ENCODE assay signal across 26 cellular contexts in the genomic region with DNA sequence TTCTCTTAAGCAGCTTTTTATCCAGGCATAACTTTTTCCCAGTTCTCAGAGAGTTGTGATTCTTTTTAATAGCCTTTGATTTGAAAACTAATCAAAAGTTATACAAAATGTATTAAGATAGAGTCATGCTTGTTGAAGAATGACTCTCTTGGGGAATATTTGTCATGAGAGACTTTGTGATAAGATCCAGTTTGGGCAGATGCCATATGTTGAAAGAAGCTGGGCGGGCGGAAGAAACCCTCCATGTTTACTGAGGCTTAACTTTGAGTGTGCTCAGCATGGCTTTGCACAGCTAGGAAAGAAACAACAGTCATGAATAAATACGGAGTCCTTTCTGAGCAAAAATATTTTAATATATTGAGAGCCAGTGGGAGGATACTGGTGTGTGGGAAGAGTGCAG. TPM values are rescaled to one million over a fixed set of nuclear protein-coding genes. Genes with fewer than 3 reads are reported as not detected.
A peak's percentile ranks its signal among the peaks of the same experiment; 100 is the strongest.
DNase-seq lines count a peak whose midpoint lies in the region; ATAC-seq, FAIRE-seq and TF ChIP-seq lines count a peak whose summit lies in the region.
"Had no signal": no experiment of that assay in that cellular context is flagged by ENCODE, and none has a peak within 500 bp of the region (broad histone marks: within the 10 kb centered on the region; RNA-seq: fewer than 3 reads in every experiment).

No MANE protein-coding gene starts in this region.

- H3K4me3 Mint-ChIP-seq in activated naive CD8-positive, alpha-beta T cell treated with anti-CD3 and anti-CD28 coated beads for 36 hours, result no peak overlapping the region
- H3K4me3 Mint-ChIP-seq: activated T-cell treated with anti-CD3 and anti-CD28 coated beads, Interleukin-2, amount 50 U/mL, for 72 hours; CD8-positive, alpha-beta T cell; effector memory CD8-positive, alpha-beta T cell had no signal

- peaks cover 5% of the 10 kb centered on the region for H3K27me3 Mint-ChIP-seq in activated naive CD8-positive, alpha-beta T cell treated with anti-CD3 and anti-CD28 coated beads for 36 hours
- H3K27me3 Mint-ChIP-seq: effector memory CD8-positive, alpha-beta T cell had no signal

- no peaks in the 10 kb centered on the region for H3K4me1 Mint-ChIP-seq in activated naive CD8-positive, alpha-beta T cell treated with anti-CD3 and anti-CD28 coated beads for 36 hours

- intact Hi-C loops in adrenal gland (cut with DNase I), result no loop called here
- intact Hi-C loops in kidney (cut with DNase I), result no loop called here
- intact Hi-C loops in thyroid gland (cut with DNase I), result no loop called here

- 29 to 56% (median 44%) methylated on average over 3 of the region's 3 CpGs for WGBS in adrenal gland, 4 donors
- WGBS in thyroid gland, 2 donors, result 7 to 22% methylated on average over 3 of the region's 3 CpGs

- H3K9ac ChIP-seq in kidney (ENCODE audit: low read length in 2 of 2), result no peak overlapping the region

- peaks cover 1% of the 10 kb centered on the region for H3K9me3 Mint-ChIP-seq in activated naive CD8-positive, alpha-beta T cell treated with anti-CD3 and anti-CD28 coated beads for 36 hours
- H3K9me3 Mint-ChIP-seq: CD8-positive, alpha-beta T cell; effector memory CD8-positive, alpha-beta T cell had no signal

- H3K36me3 Mint-ChIP-seq in activated naive CD8-positive, alpha-beta T cell treated with anti-CD3 and anti-CD28 coated beads for 36 hours, result no peaks in the 10 kb centered on the region
- H3K36me3 Mint-ChIP-seq: CD8-positive, alpha-beta T cell had no signal

- no peak for ATAC-seq in GM21423 (IDR thresholded peaks at IDR 0.05; ENCODE audit: unreplicated experiment)
- ATAC-seq: activated T-cell treated with anti-CD3 and anti-CD28 coated beads, Interleukin-2, amount 50 U/mL, for 72 hours; CD8-positive, alpha-beta T cell; effector memory CD8-positive, alpha-beta T cell had no signal

- peak; percentile 19 for DNase-seq in DMS53 treated with DMSO at 0.1 percent for 48 hours (lab: John Stamatoyannopoulos, UW; ENCODE audit: unreplicated experiment)
- peak in 5 of 7 donors; percentile 17 to 54 (median 29) for DNase-seq in adrenal gland
- peak; percentile 35 for DNase-seq in kidney
- DNase-seq in thyroid gland, result peak; percentile 56 to 60
- no peak for DNase-seq in activated naive CD8-positive, alpha-beta T cell treated with anti-CD3 and anti-CD28 coated beads for 36 hours
- no peak for DNase-seq in NCI-H2227 treated with DMSO at 0.1 percent for 48 hours (lab: John Stamatoyannopoulos, UW)
- DNase-seq: activated naive CD4-positive, alpha-beta T cell treated with anti-CD3 and anti-CD28 coated beads, Interleukin-2, amount 50 U/mL, for 16 hours; activated T-cell treated with anti-CD3 and anti-CD28 coated beads, Interleukin-2, amount 50 U/mL, for 72 hours; AML-193; aorta; CD8-positive, alpha-beta T cell; DMS79 treated with DMSO at 0.1 percent for 48 hours; effector memory CD8-positive, alpha-beta T cell; KG1; NCI-H774; nucleus accumbens; PC-9; SHP77 treated with DMSO at 0.1 percent for 48 hours; stimulated activated CD4-positive, alpha-beta T cell treated with anti-CD3 and anti-CD28 coated beads, Interleukin-15, amount 100 ng/mL, for 24 hours; stimulated activated CD8-positive, alpha-beta memory T cell treated with anti-CD3 and anti-CD28 coated beads, Interleukin-4, amount 100 ng/mL, for 48 hours; T-helper 1 cell had no signal

- no peak for TF ChIP-seq CTCF in adrenal gland (IDR thresholded peaks at IDR 0.05)
- no peak for TF ChIP-seq CTCF in kidney (IDR thresholded peaks at IDR 0.05; ENCODE audit: borderline replicate concordance, extremely low read depth, insufficient read depth)
- no peak for TF ChIP-seq CTCF in thyroid gland (IDR thresholded peaks at IDR 0.05)

- TF ChIP-seq POLR2A in adrenal gland (IDR thresholded peaks at IDR 0.05) (no peak), thyroid gland (IDR thresholded peaks at IDR 0.05) (no peak)

- H3K4me3 ChIP-seq in adrenal gland (no peak overlapping the region), kidney (ENCODE audit: low read length in 2 of 2) (no peak overlapping the region), thyroid gland (replicated peaks in 1 of 3) (no peak overlapping the region)
- H3K4me3 ChIP-seq: esophagus muscularis mucosa, PC-9 had no signal

- no peaks in the 10 kb centered on the region for H3K27me3 ChIP-seq in adrenal gland
- H3K27me3 ChIP-seq in thyroid gland, result no peaks in the 10 kb centered on the region
- H3K27me3 ChIP-seq: esophagus muscularis mucosa had no signal

- FAIRE-seq in kidney (lab: Jason Lieb, UNC), result peak; percentile 29
- FAIRE-seq: GM12891, TTC549 had no signal

- H3K27ac ChIP-seq in adrenal gland (peak overlapping the region in 1 of 5 donors; percentile 13), kidney (ENCODE audit: low read depth in 2 of 2, low read length in 2 of 2) (no peak overlapping the region), thyroid gland (peak overlapping the region in 2 of 3 donors; percentile 26 to 47)
- H3K27ac ChIP-seq: esophagus muscularis mucosa, PC-9 had no signal

- no peaks in the 10 kb centered on the region for H3K36me3 ChIP-seq in adrenal gland (replicated peaks in 1 of 2)
- H3K36me3 ChIP-seq in kidney (ENCODE audit: control insufficient read depth in 1 of 2, insufficient read depth in 2 of 2, low read length in 2 of 2), result no peaks in the 10 kb centered on the region
- no peaks in the 10 kb centered on the region for H3K36me3 ChIP-seq in thyroid gland
- H3K36me3 ChIP-seq: esophagus muscularis mucosa had no signal

- H3K4me1 ChIP-seq in adrenal gland (replicated peaks in 1 of 2), result peaks cover 0 to 6% of the 10 kb centered on the region in 2 donors
- no peaks in the 10 kb centered on the region for H3K4me1 ChIP-seq in kidney (ENCODE audit: control insufficient read depth in 1 of 2, insufficient read depth in 1 of 2, low read depth in 1 of 2, low read length in 2 of 2)
- no peaks in the 10 kb centered on the region for H3K4me1 ChIP-seq in thyroid gland
- H3K4me1 ChIP-seq: esophagus muscularis mucosa had no signal

- no peak overlapping the region for H3K27ac Mint-ChIP-seq in activated naive CD8-positive, alpha-beta T cell treated with anti-CD3 and anti-CD28 coated beads for 36 hours
- H3K27ac Mint-ChIP-seq: activated T-cell treated with anti-CD3 and anti-CD28 coated beads, Interleukin-2, amount 50 U/mL, for 72 hours; CD8-positive, alpha-beta T cell; effector memory CD8-positive, alpha-beta T cell had no signal

- H3K9me3 ChIP-seq in adrenal gland (replicated peaks in 1 of 3) (no peaks in the 10 kb centered on the region), kidney (ENCODE audit: control insufficient read depth in 1 of 2, low read length in 2 of 2) (no peaks in the 10 kb centered on the region), thyroid gland (no peaks in the 10 kb centered on the region)

RNA-seq across cellular contexts. Expression of gene SYTL5, which starts 39.3 kb away (rescaled TPM):
- 10 to 100 TPM in 6 of 8 donors, 1 to 10 TPM in 2; 6.3 to 38.1 (median 17.5) TPM for total RNA-seq in adrenal gland
- 1 to 10 TPM; 5.5 to 9.5 (median 6.3) TPM for polyA plus RNA-seq in adrenal gland
- total RNA-seq in kidney, result 0.69 TPM
- polyA plus RNA-seq in kidney (ENCODE audit: insufficient read depth, low read depth, low replicate concordance), result 0.65 TPM
- total RNA-seq in thyroid gland, result 1 to 10 TPM in 1 of 4 donors, under 1 TPM in 2, not detected in 1; 0.10 to 1.7 (median 0.11) TPM
- not detected for total RNA-seq in activated naive CD8-positive, alpha-beta T cell treated with anti-CD3 and anti-CD28 coated beads for 36 hours
- total RNA-seq: activated CD8-positive, alpha-beta memory T cell treated with anti-CD3 and anti-CD28 coated beads for 36 hours; activated T-cell treated with anti-CD3 and anti-CD28 coated beads, Interleukin-2, amount 50 U/mL, for 72 hours; aorta; CD8-positive, alpha-beta T cell; esophagus muscularis mucosa; PC-9 had no signal

Comparison
In these comparisons a context has a peak if more than half of its experiments do, and no peak if none do; other contexts are left out.
1. DNase-seq: peak in DMS53 treated with DMSO at 0.1 percent for 48 hours (single experiment), adrenal gland (5 of 7), kidney (single experiment) and thyroid gland (2 of 2); none in activated naive CD8-positive, alpha-beta T cell treated with anti-CD3 and anti-CD28 coated beads for 36 hours (single experiment) and NCI-H2227 treated with DMSO at 0.1 percent for 48 hours (single experiment).
2. H3K27ac ChIP-seq: peak in thyroid gland (2 of 3); none in kidney (0 of 2).